In the genomic region with DNA sequence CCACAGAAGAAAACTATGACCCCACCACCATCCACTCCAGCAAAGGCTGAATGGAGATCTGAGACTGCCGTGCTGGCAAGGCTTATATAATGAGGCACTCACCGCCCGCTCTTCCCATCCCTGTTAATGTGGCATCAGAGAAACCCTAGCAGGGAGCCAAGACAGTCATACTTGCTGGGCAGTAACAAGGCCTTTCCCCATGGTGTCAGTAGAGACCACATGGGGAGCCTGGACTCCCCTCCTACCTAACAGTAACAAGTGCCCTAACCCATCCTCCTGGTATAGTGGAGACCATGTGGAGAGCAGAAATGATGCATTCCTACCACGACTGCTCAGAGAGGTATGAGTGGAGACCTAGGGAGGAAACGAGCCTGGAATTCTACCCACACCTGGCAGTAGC, we compare ENCODE assay signal across 10 cellular contexts.
DNase-seq lines count a peak whose midpoint lies in the region; ATAC-seq and TF ChIP-seq lines count a peak whose summit lies in the region.
"Had no signal": no experiment of that assay in that cellular context is flagged by ENCODE, and none has a peak within 500 bp of the region (broad histone marks: within the 10 kb centered on the region; RNA-seq: fewer than 3 reads in every experiment).

No MANE protein-coding gene starts in this region.

- no peaks in the 10 kb centered on the region for H3K4me1 ChIP-seq in stomach

- ATAC-seq in SK-N-SH treated with all-trans-retinoic acid at 6 μM for 48 hours (peak; percentile 71; the same call in 2 of the 3 replicates), left ventricle myocardium superior (peak; percentile 84), HG03520 (IDR thresholded peaks at IDR 0.05; ENCODE audit: unreplicated experiment) (no peak), HG02973 (IDR thresholded peaks at IDR 0.05; ENCODE audit: unreplicated experiment) (no peak)

- H3K27me3 ChIP-seq in stomach = no peaks in the 10 kb centered on the region

- TF ChIP-seq CTCF in GM12874 (IDR thresholded peaks at IDR 0.05; ENCODE audit: insufficient read depth, low read depth, low read length) = peak; percentile 31; the same call in 1 of the 2 replicates
- TF ChIP-seq CTCF in stomach (IDR thresholded peaks at IDR 0.05) = peak in 4 of 7 experiments; percentile 12 to 24 (median 20)

- DNase-seq in left ventricle myocardium superior (no peak), stomach (no peak), NCI-H1930 (lab: John Stamatoyannopoulos, UW) (no peak), DMS153 (lab: John Stamatoyannopoulos, UW) (no peak)
- DNase-seq: activated T-cell treated with anti-CD3 and anti-CD28 coated beads, Interleukin-2, amount 50 U/mL, for 24 hours; NCI-H2081 treated with DMSO at 0.1 percent for 48 hours had no signal

- H3K9me3 ChIP-seq in stomach = no peaks in the 10 kb centered on the region

- no peak overlapping the region for H3K27ac ChIP-seq in stomach

- H3K4me3 ChIP-seq in stomach = no peak overlapping the region

- TF ChIP-seq POLR2A in stomach (IDR thresholded peaks at IDR 0.05) = no peak

- intact Hi-C loops in left ventricle myocardium superior (cut with micrococcal nuclease) = loop anchor here (10.0 kb wide), 1 partner anchor 316 kb away; no protein-coding TSS in a partner anchor
- intact Hi-C loops in stomach (cut with DNase I; ENCODE audit: low total_unique reads) = no loop called here

- WGBS in stomach, 5 donors = 61 to 71% (median 69%) methylated on average over 5 of the region's 5 CpGs

- H3K36me3 ChIP-seq in stomach = no peaks in the 10 kb centered on the region

- TF ChIP-seq EP300 in stomach (IDR thresholded peaks at IDR 0.05) = no peak

TF ChIP-seq in SK-N-SH treated with all-trans-retinoic acid at 6 μM for 48 hours, 23 proteins besides CTCF, POLR2A, EP300 and RAD21:
- TF ChIP-seq ZFP3 (CRISPR knock-in tag; IDR thresholded peaks at IDR 0.05) (no peak), ZNF70 (CRISPR knock-in tag; IDR thresholded peaks at IDR 0.05) (no peak), BACH2 (CRISPR knock-in tag; IDR thresholded peaks at IDR 0.05; ENCODE audit: borderline replicate concordance) (no peak)
- TF ChIP-seq, protein P1, sequence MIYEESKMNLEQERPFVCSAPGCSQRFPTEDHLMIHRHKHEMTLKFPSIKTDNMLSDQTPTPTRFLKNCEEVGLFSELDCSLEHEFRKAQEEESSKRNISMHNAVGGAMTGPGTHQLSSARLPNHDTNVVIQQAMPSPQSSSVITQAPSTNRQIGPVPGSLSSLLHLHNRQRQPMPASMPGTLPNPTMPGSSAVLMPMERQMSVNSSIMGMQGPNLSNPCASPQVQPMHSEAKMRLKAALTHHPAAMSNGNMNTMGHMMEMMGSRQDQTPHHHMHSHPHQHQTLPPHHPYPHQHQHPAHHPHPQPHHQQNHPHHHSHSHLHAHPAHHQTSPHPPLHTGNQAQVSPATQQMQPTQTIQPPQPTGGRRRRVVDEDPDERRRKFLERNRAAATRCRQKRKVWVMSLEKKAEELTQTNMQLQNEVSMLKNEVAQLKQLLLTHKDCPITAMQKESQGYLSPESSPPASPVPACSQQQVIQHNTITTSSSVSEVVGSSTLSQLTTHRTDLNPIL (CRISPR knock-in tag; IDR thresholded peaks at IDR 0.05; ENCODE audit: low read depth) = no peak

Comparison
In these comparisons a context has a peak if more than half of its experiments do, and no peak if none do; other contexts are left out.
1. ATAC-seq: peak in SK-N-SH treated with all-trans-retinoic acid at 6 μM for 48 hours (single experiment) and left ventricle myocardium superior (single experiment); none in HG03520 (single experiment) and HG02973 (single experiment).